19 cellular contexts compared by ENCODE assay signal in the genomic region with DNA sequence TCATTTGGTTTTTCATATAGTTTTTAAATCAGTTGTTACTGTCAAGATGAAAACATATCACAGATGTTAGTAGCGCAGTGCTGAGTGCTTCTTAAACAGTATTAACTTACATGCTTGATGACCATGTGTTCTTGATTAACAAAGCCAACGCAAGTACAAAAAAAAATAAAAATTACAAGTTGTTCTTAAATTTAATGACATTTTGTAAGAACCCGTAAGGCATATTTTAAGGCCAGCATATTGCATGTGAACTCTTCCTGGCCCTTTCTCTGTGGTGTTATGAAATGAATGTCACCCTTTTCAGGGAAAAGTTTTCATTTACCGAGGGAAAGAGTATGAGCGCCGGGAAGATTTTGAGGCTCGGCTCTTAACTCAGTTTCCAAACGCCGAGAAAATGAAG.
"Had no signal": no experiment of that assay in that cellular context is flagged by ENCODE, and none has a peak within 500 bp of the region (broad histone marks: within the 10 kb centered on the region; RNA-seq: fewer than 3 reads in every experiment).

No MANE protein-coding gene starts in this region.

- H3K27me3 ChIP-seq: transverse colon had no signal

- H3K9me3 ChIP-seq: prostate gland, transverse colon had no signal

- DNase-seq: activated CD4-positive, alpha-beta T cell treated with anti-CD3 and anti-CD28 coated beads, Interleukin-2, amount 10 ng/mL, durations not matched to agents 24 days and 14 days; activated CD4-positive, CD25-positive, alpha-beta regulatory T cell; activated CD8-positive, alpha-beta memory T cell treated with anti-CD3 and anti-CD28 coated beads, Interleukin-2, amount 50 U/mL, for 48 hours; activated CD8-positive, alpha-beta T cell treated with anti-CD3 and anti-CD28 coated beads, Interleukin-2, amount 10 ng/mL, durations not matched to agents 7 days and 5 days; activated gamma-delta T cell treated with Interleukin-2 at 50 U/mL for 16 hours; activated T-cell treated with anti-CD3 and anti-CD28 coated beads, Interleukin-2, amount 50 U/mL, for 72 hours; amygdala; effector CD8-positive, alpha-beta T cell; hippocampal formation; occipital lobe; right cardiac atrium; small intestine; stimulated activated CD4-positive, alpha-beta T cell treated with anti-CD3 and anti-CD28 coated beads, Interleukin-4, amount 100 ng/mL, for 4 hours; stimulated activated CD8-positive, alpha-beta memory T cell treated with anti-CD3 and anti-CD28 coated beads, Interleukin-4, amount 100 ng/mL, for 48 hours; stimulated activated naive CD4-positive, alpha-beta T cell treated with Interleukin-2 at 50 U/mL for 16 hours; substantia nigra; transverse colon had no signal

- H3K27ac ChIP-seq: coronary artery, prostate gland, transverse colon had no signal

- ATAC-seq: activated CD8-positive, alpha-beta T cell treated with anti-CD3 and anti-CD28 coated beads, Interleukin-2, amount 10 ng/mL, durations not matched to agents 7 days and 5 days; activated T-cell treated with anti-CD3 and anti-CD28 coated beads, Interleukin-2, amount 50 U/mL, for 72 hours; right cardiac atrium had no signal

- H3K4me1 ChIP-seq: prostate gland, transverse colon had no signal

- H3K4me3 ChIP-seq: coronary artery, prostate gland, transverse colon had no signal

- H3K36me3 ChIP-seq: prostate gland had no signal
